ENCODE assay signal across 22 cellular contexts in the genomic region with DNA sequence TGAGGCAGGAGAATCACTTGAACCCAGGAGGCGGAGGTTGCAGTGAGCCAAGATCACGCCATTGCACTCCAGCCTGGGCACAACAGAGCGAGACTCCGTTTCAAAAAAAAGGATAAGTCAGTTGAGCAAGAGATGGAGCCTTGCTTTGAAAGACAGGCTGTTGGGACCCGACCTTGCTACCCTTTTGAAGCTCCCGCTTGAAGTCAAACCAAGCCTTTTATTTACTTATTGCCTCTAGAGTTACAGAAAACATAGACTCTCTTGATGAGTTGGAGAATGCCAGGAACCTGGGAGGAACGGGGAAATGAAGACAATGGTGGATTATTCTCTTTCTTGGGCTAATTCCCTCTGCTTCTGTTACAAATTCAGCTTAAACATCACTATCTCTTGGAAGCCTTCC. TPM values are rescaled to one million over a fixed set of nuclear protein-coding genes. Genes with fewer than 3 reads are reported as not detected.
"Had no signal": no experiment of that assay in that cellular context is flagged by ENCODE, and none has a peak within 500 bp of the region (broad histone marks: within the 10 kb centered on the region; RNA-seq: fewer than 3 reads in every experiment).

No MANE protein-coding gene starts in this region.

- H3K27me3 ChIP-seq: ovary had no signal

- DNase-seq: colonic mucosa; dermis blood vessel endothelial cell; heart right ventricle; kidney; left cardiac atrium; left ventricle myocardium inferior; lower lobe of right lung; natural killer cell; ovary; small intestine; stimulated activated CD4-positive, alpha-beta T cell treated with anti-CD3 and anti-CD28 coated beads, Interleukin-12 subunit alpha, Interleukin-12 subunit beta, amount 100 ng/mL, for 4 hours; stimulated activated naive CD8-positive, alpha-beta T cell treated with anti-CD3 and anti-CD28 coated beads, Interleukin-15, Interleukin-2, amounts not matched to agents 100 U/mL and 50 U/mL, for 24 hours; thyroid gland had no signal

- H3K9me3 ChIP-seq: colonic mucosa, heart right ventricle, left ventricle myocardium inferior, lower lobe of right lung, ovary, right atrium auricular region, suprapubic skin, thyroid gland had no signal

- ATAC-seq: heart right ventricle; left cardiac atrium; lower lobe of right lung; natural killer cell; stimulated activated naive CD8-positive, alpha-beta T cell treated with anti-CD3 and anti-CD28 coated beads, Interleukin-15, Interleukin-2, amounts not matched to agents 100 U/mL and 50 U/mL, for 24 hours had no signal

- H3K36me3 Mint-ChIP-seq: memory B cell, mesothelial cell of epicardium, natural killer cell, type B pancreatic cell had no signal

- H3K27ac Mint-ChIP-seq: memory B cell, mesothelial cell of epicardium, natural killer cell, type B pancreatic cell had no signal

- H3K4me3 Mint-ChIP-seq: memory B cell, mesothelial cell of epicardium, natural killer cell, neural crest cell had no signal

- H3K9me3 Mint-ChIP-seq: mesothelial cell of epicardium, natural killer cell, neural crest cell, type B pancreatic cell had no signal

- H3K4me1 Mint-ChIP-seq: natural killer cell had no signal

- H3K4me1 ChIP-seq: colonic mucosa had no signal

- H3K27ac ChIP-seq: colonic mucosa, heart right ventricle, left ventricle myocardium inferior, lower lobe of right lung, ovary, right atrium auricular region, suprapubic skin, thyroid gland had no signal

RNA-seq across cellular contexts. Expression of a gene that starts 4.9 kb away (rescaled TPM):
- total RNA-seq: fibroblast of lung, glomerular endothelial cell, myocyte had no signal
